Comparison of ENCODE assay signal across 8 cellular contexts in the genomic region with DNA sequence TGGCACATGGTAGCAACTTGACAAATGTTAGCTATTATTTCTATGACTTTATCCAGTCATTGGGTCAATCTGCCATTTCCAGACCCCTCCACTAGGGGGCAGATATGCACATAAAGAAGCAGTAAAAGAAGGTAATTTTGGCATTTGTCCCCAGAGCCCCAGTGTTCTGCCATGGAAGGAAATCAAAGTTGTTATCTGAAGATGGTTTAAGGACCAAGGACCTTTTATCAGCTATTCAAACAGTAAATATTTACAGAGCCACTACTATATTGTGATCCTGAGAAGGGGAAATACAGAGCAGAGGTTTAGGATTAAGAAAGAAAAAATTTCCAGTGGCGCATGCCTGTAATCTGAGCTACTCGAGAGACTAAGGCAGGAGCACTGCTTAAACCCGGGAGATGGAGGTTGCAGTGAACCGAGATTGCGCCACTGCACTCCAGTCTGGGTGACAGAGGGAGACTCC. TPM values are rescaled to one million over a fixed set of nuclear protein-coding genes. Genes with fewer than 3 reads are reported as not detected.
DNase-seq lines count a peak whose midpoint lies in the region; ATAC-seq and TF ChIP-seq lines count a peak whose summit lies in the region.

No MANE protein-coding gene starts in this region.

- H3K27me3 ChIP-seq in GM23338 (ENCODE audit: insufficient read depth) (no peaks in the 10 kb centered on the region), breast epithelium (no peaks in the 10 kb centered on the region), layer of hippocampus (ENCODE audit: control insufficient read depth, insufficient read depth, low read length) (no peaks in the 10 kb centered on the region)

- peaks cover 37% of the 10 kb centered on the region for H3K4me1 ChIP-seq in GM23338 (ENCODE audit: insufficient read depth)
- peaks cover 0 to 8% of the 10 kb centered on the region in 2 donors for H3K4me1 ChIP-seq in breast epithelium

- H4K20me1 ChIP-seq in GM23338 (replicated peaks; ENCODE audit: insufficient read depth): no peaks in the 10 kb centered on the region; the same call in 1 of the 2 replicates

- POLR2A ChIA-PET in activated B cell treated with CpG ODN at 0.5 μM for 24 hours (lab: Charles Lee): interaction anchor here (0.5 to 4.6 kb wide), 19 partner anchors 12 to 190 kb away, joined by 3 to 51 read pairs (median 7); a partner anchor contains a TSS

- peak overlapping the region; percentile 71; the same call in 1 of the 2 replicates for H3K27ac Mint-ChIP-seq in GM23338
- no peak overlapping the region for H3K27ac Mint-ChIP-seq in activated B cell treated with CpG ODN at 0.5 μM for 24 hours

- no peak overlapping the region for H3K4me3 Mint-ChIP-seq in GM23338
- H3K4me3 Mint-ChIP-seq in activated B cell treated with CpG ODN at 0.5 μM for 24 hours: no peak overlapping the region

- H3K4me2 ChIP-seq in GM23338: no peak overlapping the region

- H3K9me3 ChIP-seq in breast epithelium: no peaks in the 10 kb centered on the region

- H3K79me2 ChIP-seq in GM23338 (replicated peaks; ENCODE audit: insufficient read depth): peaks cover 42% of the 10 kb centered on the region

- H3K9me2 ChIP-seq in GM23338 (ENCODE audit: insufficient read depth): no peaks in the 10 kb centered on the region

- no peak overlapping the region for H3K4me3 ChIP-seq in GM23338
- no peak overlapping the region for H3K4me3 ChIP-seq in breast epithelium

- intact Hi-C loops in activated B cell treated with CpG ODN at 0.5 μM for 24 hours (cut with micrococcal nuclease) (loop anchor here (1.0 to 5.0 kb wide), 7 partner anchors 37 to 353 kb away; a partner anchor contains a TSS), breast epithelium (cut with DNase I; ENCODE audit: low total_unique reads) (no loop called here)

- no peaks in the 10 kb centered on the region; the same call in 2 of the 3 replicates for H3K9me3 Mint-ChIP-seq in GM23338
- H3K9me3 Mint-ChIP-seq in activated B cell treated with CpG ODN at 0.5 μM for 24 hours: no peaks in the 10 kb centered on the region

- TF ChIP-seq POLR2A in breast epithelium (IDR thresholded peaks at IDR 0.05): no peak

- CTCF ChIA-PET in activated B cell treated with CpG ODN at 0.5 μM for 24 hours (lab: Charles Lee): interaction anchor here (0.6 to 6.4 kb wide), 45 partner anchors 9 to 353 kb away, joined by 3 to 112 read pairs (median 5); a partner anchor contains a TSS

- H3K36me3 Mint-ChIP-seq in GM23338 (ENCODE audit: low read depth): peaks cover 53% of the 10 kb centered on the region
- H3K36me3 Mint-ChIP-seq in activated B cell treated with CpG ODN at 0.5 μM for 24 hours (ENCODE audit: low read depth): peaks cover 65% of the 10 kb centered on the region

- ATAC-seq in GM23338 (no peak; the same call in 1 of the 3 replicates), activated B cell treated with CpG ODN at 0.5 μM for 24 hours (ENCODE audit: low read depth) (peak; percentile 86), HG02763 (IDR thresholded peaks at IDR 0.05; ENCODE audit: unreplicated experiment) (no peak)

- H3K27me3 Mint-ChIP-seq in GM23338 (ENCODE audit: insufficient read depth, low read depth, poor library complexity) (peaks cover 14% of the 10 kb centered on the region), activated B cell treated with CpG ODN at 0.5 μM for 24 hours (no peaks in the 10 kb centered on the region)

- peaks cover 55% of the 10 kb centered on the region for H3F3A ChIP-seq in GM23338 (replicated peaks; ENCODE audit: low read depth)

- TF ChIP-seq CTCF in C4-2B (conservative IDR thresholded peaks at IDR 0.05): peak; percentile 94
- TF ChIP-seq CTCF in GM23338 (conservative IDR thresholded peaks at IDR 0.05; ENCODE audit: low read depth in 2 of 2): peak; percentile 77 to 98
- TF ChIP-seq CTCF in activated B cell treated with CpG ODN at 0.5 μM for 24 hours (IDR thresholded peaks at IDR 0.05): peak; percentile 80
- TF ChIP-seq CTCF in breast epithelium (IDR thresholded peaks at IDR 0.05): peak; percentile 81 to 95 (median 86)

- H3K4me1 Mint-ChIP-seq in GM23338 (peaks cover 49% of the 10 kb centered on the region), activated B cell treated with CpG ODN at 0.5 μM for 24 hours (peaks cover 10% of the 10 kb centered on the region)

- DNase-seq in GM23338 (ENCODE audit: low spot score) (peak; percentile 89), NCI-H2196 (lab: John Stamatoyannopoulos, UW; ENCODE audit: unreplicated experiment) (peak; percentile 72), activated B cell treated with CpG ODN at 0.5 μM for 24 hours (no peak), breast epithelium (ENCODE audit: low spot score in 2 of 2) (peak; percentile 72 to 73)
- DNase-seq in stimulated activated CD4-positive, alpha-beta T cell treated with anti-CD3 and anti-CD28 coated beads, Interleukin-4, amount 100 ng/mL, for 48 hours (ENCODE audit: low read depth in 2 of 2): peak; percentile 70 to 73

- H2AFZ ChIP-seq in GM23338: no peak overlapping the region

- H3K27ac ChIP-seq in C4-2B: peak overlapping the region; percentile 60
- no peak overlapping the region for H3K27ac ChIP-seq in GM23338 (ENCODE audit: low read depth)
- H3K27ac ChIP-seq in breast epithelium: peak overlapping the region in 1 of 2 donors; percentile 29
- H3K27ac ChIP-seq in layer of hippocampus (ENCODE audit: low read depth, low read length): peak overlapping the region; percentile 31

- H3K36me3 ChIP-seq in GM23338 (ENCODE audit: insufficient read depth): peaks cover 13% of the 10 kb centered on the region; the same call in 1 of the 2 replicates
- H3K36me3 ChIP-seq in breast epithelium: no peaks in the 10 kb centered on the region

TF ChIP-seq in GM23338, 12 proteins besides CTCF, POLR2A, EP300 and RAD21 (continues in another document):
- TF ChIP-seq EZH2phosphoT487 (IDR thresholded peaks at IDR 0.05; ENCODE audit: unreplicated experiment) (no peak), POLR2AphosphoS5 (IDR thresholded peaks at IDR 0.05; ENCODE audit: low read depth) (no peak), STAT1 (IDR thresholded peaks at IDR 0.05; ENCODE audit: unreplicated experiment) (no peak), JUNB (IDR thresholded peaks at IDR 0.05; ENCODE audit: unreplicated experiment) (no peak), EZH2 (IDR thresholded peaks at IDR 0.05; ENCODE audit: low read depth, unreplicated experiment) (no peak), ZNF114 (CRISPR knock-in tag; IDR thresholded peaks at IDR 0.05) (no peak), NANOG (IDR thresholded peaks at IDR 0.05; ENCODE audit: borderline replicate concordance) (no peak), CREB1 (CRISPR knock-in tag; IDR thresholded peaks at IDR 0.05; ENCODE audit: low read depth) (no peak)
- TF ChIP-seq, protein P1, sequence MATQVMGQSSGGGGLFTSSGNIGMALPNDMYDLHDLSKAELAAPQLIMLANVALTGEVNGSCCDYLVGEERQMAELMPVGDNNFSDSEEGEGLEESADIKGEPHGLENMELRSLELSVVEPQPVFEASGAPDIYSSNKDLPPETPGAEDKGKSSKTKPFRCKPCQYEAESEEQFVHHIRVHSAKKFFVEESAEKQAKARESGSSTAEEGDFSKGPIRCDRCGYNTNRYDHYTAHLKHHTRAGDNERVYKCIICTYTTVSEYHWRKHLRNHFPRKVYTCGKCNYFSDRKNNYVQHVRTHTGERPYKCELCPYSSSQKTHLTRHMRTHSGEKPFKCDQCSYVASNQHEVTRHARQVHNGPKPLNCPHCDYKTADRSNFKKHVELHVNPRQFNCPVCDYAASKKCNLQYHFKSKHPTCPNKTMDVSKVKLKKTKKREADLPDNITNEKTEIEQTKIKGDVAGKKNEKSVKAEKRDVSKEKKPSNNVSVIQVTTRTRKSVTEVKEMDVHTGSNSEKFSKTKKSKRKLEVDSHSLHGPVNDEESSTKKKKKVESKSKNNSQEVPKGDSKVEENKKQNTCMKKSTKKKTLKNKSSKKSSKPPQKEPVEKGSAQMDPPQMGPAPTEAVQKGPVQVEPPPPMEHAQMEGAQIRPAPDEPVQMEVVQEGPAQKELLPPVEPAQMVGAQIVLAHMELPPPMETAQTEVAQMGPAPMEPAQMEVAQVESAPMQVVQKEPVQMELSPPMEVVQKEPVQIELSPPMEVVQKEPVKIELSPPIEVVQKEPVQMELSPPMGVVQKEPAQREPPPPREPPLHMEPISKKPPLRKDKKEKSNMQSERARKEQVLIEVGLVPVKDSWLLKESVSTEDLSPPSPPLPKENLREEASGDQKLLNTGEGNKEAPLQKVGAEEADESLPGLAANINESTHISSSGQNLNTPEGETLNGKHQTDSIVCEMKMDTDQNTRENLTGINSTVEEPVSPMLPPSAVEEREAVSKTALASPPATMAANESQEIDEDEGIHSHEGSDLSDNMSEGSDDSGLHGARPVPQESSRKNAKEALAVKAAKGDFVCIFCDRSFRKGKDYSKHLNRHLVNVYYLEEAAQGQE (IDR thresholded peaks at IDR 0.05; ENCODE audit: unreplicated experiment): no peak

RNA-seq across cellular contexts. Expression of a gene that starts 20.0 kb away (rescaled TPM):
- 117 and 152 TPM in 2 replicates for total RNA-seq in GM23338 (2014; rRNA removed; shearing (Covaris generic))
- 59.0 and 63.5 TPM in 2 replicates for polyA plus RNA-seq in GM23338 (2016; fragmentation: Nextera tagmentation; extraction: Ambion mirVana)
- total RNA-seq in activated B cell treated with CpG ODN at 0.5 μM for 24 hours: 754 and 903 TPM in 2 replicates
- 10 to 100 TPM; 12.3 to 63.6 (median 48.9) TPM for total RNA-seq in breast epithelium

RNA-seq across cellular contexts. Expression of a gene that starts 35.2 kb away (rescaled TPM):
- 13.2 and 14.9 TPM in 2 replicates for total RNA-seq in GM23338 (2014; rRNA removed; shearing (Covaris generic))
- 8.9 and 10.0 TPM in 2 replicates for polyA plus RNA-seq in GM23338 (2016; fragmentation: Nextera tagmentation; extraction: Ambion mirVana)
- total RNA-seq in activated B cell treated with CpG ODN at 0.5 μM for 24 hours: 24.8 and 29.7 TPM in 2 replicates
- 1 to 10 TPM; 2.9 to 5.3 (median 2.9) TPM for total RNA-seq in breast epithelium

RNA-seq across cellular contexts. Expression of a gene that starts 37.8 kb away (rescaled TPM):
- total RNA-seq in GM23338 (2014; rRNA removed; shearing (Covaris generic)): 16.9 and 26.5 TPM in 2 replicates
- polyA plus RNA-seq in GM23338 (2016; fragmentation: Nextera tagmentation; extraction: Ambion mirVana): 47.0 and 47.7 TPM in 2 replicates
- total RNA-seq in activated B cell treated with CpG ODN at 0.5 μM for 24 hours (40.7 and 41.0 TPM in 2 replicates), breast epithelium (1 to 10 TPM; 2.4 to 8.3 (median 3.9) TPM)

RNA-seq across cellular contexts. Expression of a gene that starts 44.0 kb away (rescaled TPM):
- total RNA-seq in GM23338 (2014; rRNA removed; shearing (Covaris generic)): 592 and 656 TPM in 2 replicates
- 1,994 and 2,198 TPM in 2 replicates for polyA plus RNA-seq in GM23338 (2016; fragmentation: Nextera tagmentation; extraction: Ambion mirVana)
- total RNA-seq in activated B cell treated with CpG ODN at 0.5 μM for 24 hours (3,189 and 3,657 TPM in 2 replicates), breast epithelium (100 to 1,000 TPM; 491 to 945 (median 754) TPM)

RNA-seq across cellular contexts. Expression of a gene that starts 46.2 kb away (rescaled TPM):
- total RNA-seq in GM23338 (2014; rRNA removed; shearing (Covaris generic)): 381 and 394 TPM in 2 replicates
- polyA plus RNA-seq in GM23338 (2016; fragmentation: Nextera tagmentation; extraction: Ambion mirVana): 174 and 184 TPM in 2 replicates
- 21.3 and 23.9 TPM in 2 replicates for total RNA-seq in activated B cell treated with CpG ODN at 0.5 μM for 24 hours
- 100 to 1,000 TPM; 105 to 129 (median 123) TPM for total RNA-seq in breast epithelium
